ENCODE assay signal across 13 cellular contexts in genomic region chr6:116265081-116265829, GRCh38. TPM values are rescaled to one million over a fixed set of nuclear protein-coding genes. Genes with fewer than 3 reads are reported as not detected.
A peak's percentile ranks its signal among the peaks of the same experiment; 100 is the strongest.
DNase-seq lines count a peak whose midpoint lies in the region; ATAC-seq and TF ChIP-seq lines count a peak whose summit lies in the region.
"Had no signal": no experiment of that assay in that cellular context is flagged by ENCODE, and none has a peak within 500 bp of the region (broad histone marks: within the 10 kb centered on the region; RNA-seq: fewer than 3 reads in every experiment).

No MANE protein-coding gene starts in this region.

- no peak for TF ChIP-seq POLR2A in testis (IDR thresholded peaks at IDR 0.05)

- H3K27me3 ChIP-seq in testis = no peaks in the 10 kb centered on the region

- ATAC-seq in Right ventricle myocardium superior (ENCODE audit: poor library complexity) (peak; percentile 73), esophagus mucosa (peak; percentile 100), HG02588 (IDR thresholded peaks at IDR 0.05; ENCODE audit: unreplicated experiment) (no peak)
- ATAC-seq: GM12878, K562 had no signal

- no peaks in the 10 kb centered on the region for H3K9me3 ChIP-seq in testis

- no peaks in the 10 kb centered on the region for H3K4me1 ChIP-seq in testis

- intact Hi-C loops in Right ventricle myocardium superior (cut with DNase I) (no loop called here), cardiac septum (cut with DNase I) (no loop called here), testis (cut with DNase I; ENCODE audit: low total_unique reads) (no loop called here)

- POLR2A ChIA-PET in GM10248 (lab: Yijun Ruan, JAX) = no interaction called here

- no peak overlapping the region for H3K27ac ChIP-seq in testis

- CTCF ChIA-PET in GM10248 (lab: Yijun Ruan, JAX) = interaction anchor here (1.0 to 2.5 kb wide), 5 partner anchors 10 to 295 kb away, joined by 3 to 11 read pairs (median 5); no protein-coding TSS in a partner anchor

- DNase-seq in Right ventricle myocardium superior (peak; percentile 68), cardiac septum (ENCODE audit: low spot score) (no peak), NCI-H774 (lab: John Stamatoyannopoulos, UW) (peak; percentile 66), testis (peak; percentile 58), GM10248 (ENCODE audit: extremely low spot score) (no peak), GM10266 (ENCODE audit: extremely low spot score) (no peak)
- DNase-seq: CD4-positive, CD25-positive, alpha-beta regulatory T cell; immature natural killer cell; NCI-H524 treated with DMSO at 0.1 percent for 48 hours had no signal

- no peaks in the 10 kb centered on the region for H3K36me3 ChIP-seq in testis (ENCODE audit: low read depth, missing control alignments)

- H3K4me3 ChIP-seq in testis = no peak overlapping the region
- H3K4me3 ChIP-seq: GM12878, K562 had no signal

- TF ChIP-seq CTCF in testis (IDR thresholded peaks at IDR 0.05) (no peak), GM10248 (IDR thresholded peaks at IDR 0.05; ENCODE audit: control extremely low read depth, extremely low read depth, low read depth, missing control alignments) (no peak), GM10266 (IDR thresholded peaks at IDR 0.05; ENCODE audit: control insufficient read depth, insufficient read depth, low read depth, missing control alignments) (no peak)

- WGBS in testis, 2 donors = 74 to 79% methylated on average over 3 of the region's 3 CpGs

RNA-seq across cellular contexts. Expression of gene TSPYL4, which starts 11.4 kb away (rescaled TPM):
- total RNA-seq in Right ventricle myocardium superior = 26.0 TPM
- total RNA-seq in cardiac septum = 29.7 TPM
- 6.7 TPM for total RNA-seq in esophagus mucosa
- 10 to 100 TPM; 27.9 to 33.1 TPM for total RNA-seq in testis
- polyA plus RNA-seq in testis (ENCODE audit: insufficient read depth, low read depth, low replicate concordance) = 39.8 TPM

RNA-seq across cellular contexts. Expression of gene TSPYL1, which starts 14.5 kb away (rescaled TPM):
- total RNA-seq in Right ventricle myocardium superior (70.3 TPM), cardiac septum (125 TPM), esophagus mucosa (54.0 TPM), testis (10 to 100 TPM; 86.4 to 95.0 TPM)
- 91.9 TPM for polyA plus RNA-seq in testis (ENCODE audit: insufficient read depth, low read depth, low replicate concordance)

Comparison
In these comparisons a context has a peak if more than half of its experiments do, and no peak if none do; other contexts are left out.
1. DNase-seq: peak in Right ventricle myocardium superior (single experiment), NCI-H774 (single experiment) and testis (single experiment); none in cardiac septum (single experiment), GM10248 (single experiment) and GM10266 (single experiment).